ENCODE assay signal across 8 cellular contexts in genomic region chr3:183427206-183428139, GRCh38. TPM values are rescaled to one million over a fixed set of nuclear protein-coding genes. Genes with fewer than 3 reads are reported as not detected.
DNase-seq lines count a peak whose midpoint lies in the region; ATAC-seq, FAIRE-seq and TF ChIP-seq lines count a peak whose summit lies in the region.

No MANE protein-coding gene starts in this region.

- ATAC-seq in right cardiac atrium = no peak

- TF ChIP-seq CTCF in WERI-Rb-1 (IDR thresholded peaks at IDR 0.05; ENCODE audit: low read depth, low read length) (no peak), GM13976 (IDR thresholded peaks at IDR 0.05; ENCODE audit: borderline replicate concordance, control extremely low read depth, extremely low read depth, insufficient read depth, missing control alignments) (no peak)

- no peak overlapping the region for H3K27ac ChIP-seq in WERI-Rb-1
- no peak overlapping the region for H3K27ac ChIP-seq in right cardiac atrium (ENCODE audit: low read length)

- H3K4me2 ChIP-seq in skeletal muscle satellite cell (ENCODE audit: low read length) = peak overlapping the region; percentile 98

- intact Hi-C loops in right cardiac atrium (cut with DNase I) = no loop called here

- H3K9ac ChIP-seq in skeletal muscle satellite cell (ENCODE audit: low read depth, low read length) = peak overlapping the region; percentile 67

- DNase-seq in activated T-cell treated with anti-CD3 and anti-CD28 coated beads, Interleukin-2, amount 50 U/mL, for 1 hour = peak; percentile 18
- no peak for DNase-seq in activated T-cell treated with anti-CD3 and anti-CD28 coated beads for 4 hours
- DNase-seq in WERI-Rb-1 = peak; percentile 38
- DNase-seq in right cardiac atrium = no peak
- DNase-seq in RCC 7860 (ENCODE audit: low spot score) = no peak
- no peak for DNase-seq in kidney tubule cell (ENCODE audit: low spot score)
- no peak for DNase-seq in GM13976 (ENCODE audit: low spot score)

- in situ Hi-C loops in GM13976 (cut with MboI; ENCODE audit: low sequenced_read_pairs, unreplicated experiment) = no loop called here

- H3K4me1 ChIP-seq in right cardiac atrium (ENCODE audit: control insufficient read depth, insufficient read depth, low read length) (no peaks in the 10 kb centered on the region), skeletal muscle satellite cell (ENCODE audit: control insufficient read depth, insufficient read depth, low read length) (peaks cover 8% of the 10 kb centered on the region)

- H3K27me3 ChIP-seq in WERI-Rb-1 (ENCODE audit: insufficient read depth, low read depth, severe bottlenecking) = peaks cover 27% of the 10 kb centered on the region
- H3K27me3 ChIP-seq in right cardiac atrium (ENCODE audit: control insufficient read depth, insufficient read depth) = no peaks in the 10 kb centered on the region
- peaks cover 30% of the 10 kb centered on the region for H3K27me3 ChIP-seq in skeletal muscle satellite cell (ENCODE audit: control insufficient read depth, insufficient read depth, low read length)

- WGBS in right cardiac atrium = 30% methylated on average over 40 of the region's 40 CpGs

- no peak for FAIRE-seq in RCC 7860 (lab: Jason Lieb, UNC)

- no peaks in the 10 kb centered on the region for H3K9me3 ChIP-seq in WERI-Rb-1 (ENCODE audit: severe bottlenecking)
- no peaks in the 10 kb centered on the region for H3K9me3 ChIP-seq in right cardiac atrium (ENCODE audit: control insufficient read depth, low read length)
- no peaks in the 10 kb centered on the region for H3K9me3 ChIP-seq in skeletal muscle satellite cell (replicated peaks; ENCODE audit: low read length)

- H3K36me3 ChIP-seq in WERI-Rb-1 = no peaks in the 10 kb centered on the region
- no peaks in the 10 kb centered on the region for H3K36me3 ChIP-seq in skeletal muscle satellite cell (ENCODE audit: insufficient read depth, low read length)

- peak overlapping the region; percentile 63 for H3K4me3 ChIP-seq in WERI-Rb-1 (ENCODE audit: low read depth, low read length)
- peak overlapping the region; percentile 53 for H3K4me3 ChIP-seq in right cardiac atrium (ENCODE audit: low read length)
- H3K4me3 ChIP-seq in skeletal muscle satellite cell (ENCODE audit: low read length) = peak overlapping the region; percentile 88

RNA-seq across cellular contexts. Expression of gene MCF2L2, which starts 0.9 kb away (rescaled TPM):
- total RNA-seq in right cardiac atrium = under 1 TPM in 2 of 4 donors, not detected in 2; 0.23 to 0.32 TPM
- polyA plus RNA-seq in right cardiac atrium = 0.07 TPM
- 0.44 and 0.51 TPM in 2 replicates for total RNA-seq in skeletal muscle satellite cell (2012; rRNA removed)

Comparison
In these comparisons a context has a peak if more than half of its experiments do, and no peak if none do; other contexts are left out.
1. DNase-seq: peak in activated T-cell treated with anti-CD3 and anti-CD28 coated beads, Interleukin-2, amount 50 U/mL, for 1 hour (single experiment) and WERI-Rb-1 (single experiment); none in activated T-cell treated with anti-CD3 and anti-CD28 coated beads for 4 hours (single experiment), right cardiac atrium (0 of 3), RCC 7860 (single experiment), kidney tubule cell (single experiment) and GM13976 (single experiment).
2. Peak in every context shown above with its lines, with median percentiles within 50 percentile points of each other: H3K4me3 ChIP-seq.